8 cellular contexts compared by ENCODE assay signal in genomic region chr11:86301742-86302091, GRCh38. TPM values are rescaled to one million over a fixed set of nuclear protein-coding genes. Genes with fewer than 3 reads are reported as not detected.
DNase-seq lines count a peak whose midpoint lies in the region; ATAC-seq and TF ChIP-seq lines count a peak whose summit lies in the region.

No MANE protein-coding gene starts in this region.

- peaks cover 33% of the 10 kb centered on the region for H3K4me1 Mint-ChIP-seq in CD4-positive, alpha-beta T cell (ENCODE audit: low read depth)
- H3K4me1 Mint-ChIP-seq in activated naive CD8-positive, alpha-beta T cell treated with anti-CD3 and anti-CD28 coated beads for 36 hours: peaks cover 29% of the 10 kb centered on the region
- peaks cover 15 to 33% (median 19%) of the 10 kb centered on the region in 3 donors for H3K4me1 Mint-ChIP-seq in naive B cell

- H3K27me3 Mint-ChIP-seq in CD4-positive, alpha-beta T cell: no peaks in the 10 kb centered on the region
- H3K27me3 Mint-ChIP-seq in activated naive CD8-positive, alpha-beta T cell treated with anti-CD3 and anti-CD28 coated beads for 36 hours: no peaks in the 10 kb centered on the region
- H3K27me3 Mint-ChIP-seq in naive B cell: peaks cover 0 to 12% (median 5%) of the 10 kb centered on the region in 3 donors

- intact Hi-C loops in CD4-positive, alpha-beta T cell (cut with DNase I, micrococcal nuclease): loop anchor here (1.0 to 10.0 kb wide), 6 partner anchors 57 to 677 kb away; partner anchors contain the start of genes DLG2 (in 2 of the 2), EED (in 2 of the 2), TMEM126B (in 2 of the 2) and CREBZF (in 1 of the 2)

- CTCF ChIA-PET in CD4-positive, alpha-beta T cell (lab: Charles Lee): interaction anchor here (0.5 to 1.7 kb wide), 4 partner anchors 9 to 549 kb away, joined by 3 to 5 read pairs (median 4); no protein-coding TSS in a partner anchor

- ATAC-seq in CD4-positive, alpha-beta T cell (ENCODE audit: poor library complexity): no peak
- peak; percentile 4 for ATAC-seq in HG02642 (IDR thresholded peaks at IDR 0.05; ENCODE audit: poor library complexity, unreplicated experiment)
- no peak for ATAC-seq in naive B cell (ENCODE audit: low read depth in 2 of 2)
- no peak for ATAC-seq in HG03521 (IDR thresholded peaks at IDR 0.05; ENCODE audit: unreplicated experiment)
- ATAC-seq in GM19023 (IDR thresholded peaks at IDR 0.05; ENCODE audit: unreplicated experiment): no peak
- no peak for ATAC-seq in HG02588 (IDR thresholded peaks at IDR 0.05; ENCODE audit: unreplicated experiment)

- H3K27me3 ChIP-seq in CD4-positive, alpha-beta T cell (ENCODE audit: control insufficient read depth, insufficient read depth, low read length): no peaks in the 10 kb centered on the region

- H3K9me3 Mint-ChIP-seq in CD4-positive, alpha-beta T cell: no peaks in the 10 kb centered on the region
- no peaks in the 10 kb centered on the region for H3K9me3 Mint-ChIP-seq in activated naive CD8-positive, alpha-beta T cell treated with anti-CD3 and anti-CD28 coated beads for 36 hours
- H3K9me3 Mint-ChIP-seq in naive B cell: no peaks in the 10 kb centered on the region

- POLR2A ChIA-PET in CD4-positive, alpha-beta T cell (lab: Charles Lee): interaction anchor here (1.4 to 1.6 kb wide), 2 partner anchors 636 to 654 kb away, joined by 3 to 4 read pairs; partner anchors contain the start of gene TMEM126A

- H3K36me3 Mint-ChIP-seq in CD4-positive, alpha-beta T cell (ENCODE audit: low read depth): peaks cover 15% of the 10 kb centered on the region
- peaks cover 15% of the 10 kb centered on the region for H3K36me3 Mint-ChIP-seq in activated naive CD8-positive, alpha-beta T cell treated with anti-CD3 and anti-CD28 coated beads for 36 hours
- no peaks in the 10 kb centered on the region for H3K36me3 Mint-ChIP-seq in naive B cell

- H3K27ac ChIP-seq in CD4-positive, alpha-beta T cell (ENCODE audit: low read depth, low read length): no peak overlapping the region

- no peak for DNase-seq in CD4-positive, alpha-beta T cell
- DNase-seq in activated naive CD8-positive, alpha-beta T cell treated with anti-CD3 and anti-CD28 coated beads for 36 hours: no peak
- DNase-seq in naive B cell (no peak), NCI-H2029 treated with DMSO at 0.1 percent for 48 hours (lab: John Stamatoyannopoulos, UW) (no peak)

- H3K9me3 ChIP-seq in CD4-positive, alpha-beta T cell (ENCODE audit: control insufficient read depth, low read length): no peaks in the 10 kb centered on the region

- TF ChIP-seq CTCF in CD4-positive, alpha-beta T cell (IDR thresholded peaks at IDR 0.05): no peak

- H3K27ac Mint-ChIP-seq in CD4-positive, alpha-beta T cell: peak overlapping the region; percentile 98
- H3K27ac Mint-ChIP-seq in activated naive CD8-positive, alpha-beta T cell treated with anti-CD3 and anti-CD28 coated beads for 36 hours: peak overlapping the region; percentile 98
- peak overlapping the region; percentile 95 to 98 (median 98) for H3K27ac Mint-ChIP-seq in naive B cell

- H3K4me3 Mint-ChIP-seq in CD4-positive, alpha-beta T cell: peak overlapping the region; percentile 99
- H3K4me3 Mint-ChIP-seq in activated naive CD8-positive, alpha-beta T cell treated with anti-CD3 and anti-CD28 coated beads for 36 hours: peak overlapping the region; percentile 100
- H3K4me3 Mint-ChIP-seq in naive B cell: peak overlapping the region; percentile 96 to 100 (median 99)

RNA-seq across cellular contexts. Expression of gene HIKESHI, which starts 0.3 kb away (rescaled TPM):
- 1 to 10 TPM; 6.3 to 6.6 TPM for total RNA-seq in CD4-positive, alpha-beta T cell
- 10 to 100 TPM; 52.9 to 57.0 TPM for total RNA-seq in activated naive CD8-positive, alpha-beta T cell treated with anti-CD3 and anti-CD28 coated beads for 36 hours
- 100 to 1,000 TPM in 1 of 6 donors, 10 to 100 TPM in 5; 62.8 to 105 (median 76.9) TPM for polyA plus RNA-seq in naive B cell (ENCODE audit: low read depth in 6 of 6)

RNA-seq across cellular contexts. Expression of gene EED, which starts 57.2 kb away (rescaled TPM):
- 10 to 100 TPM; 32.1 to 35.4 TPM for total RNA-seq in CD4-positive, alpha-beta T cell
- 10 to 100 TPM; 85.3 to 86.7 TPM for total RNA-seq in activated naive CD8-positive, alpha-beta T cell treated with anti-CD3 and anti-CD28 coated beads for 36 hours
- polyA plus RNA-seq in naive B cell (ENCODE audit: low read depth in 6 of 6): 10 to 100 TPM; 13.1 to 22.6 (median 16.5) TPM

Comparison
In these comparisons a context has a peak if more than half of its experiments do, and no peak if none do; other contexts are left out.
1. RNA of gene HIKESHI, which starts 0.3 kb away (total RNA-seq): 52.9 to 57.0 TPM in activated naive CD8-positive, alpha-beta T cell treated with anti-CD3 and anti-CD28 coated beads for 36 hours; 6.3 to 6.6 TPM in CD4-positive, alpha-beta T cell; every median in the first group is over 4 times any median in the second.
2. Peak in every context shown above with its lines, with median percentiles within 50 percentile points of each other: H3K27ac Mint-ChIP-seq and H3K4me3 Mint-ChIP-seq.